In genomic region chr14:66649515-66649914, GRCh38 we compare ENCODE assay signal across 14 cellular contexts.
DNase-seq lines count a peak whose midpoint lies in the region; ATAC-seq and TF ChIP-seq lines count a peak whose summit lies in the region.
"Had no signal": no experiment of that assay in that cellular context is flagged by ENCODE, and none has a peak within 500 bp of the region (broad histone marks: within the 10 kb centered on the region; RNA-seq: fewer than 3 reads in every experiment).

No MANE protein-coding gene starts in this region.

- no peaks in the 10 kb centered on the region for H3F3A ChIP-seq in GM23338 (replicated peaks; ENCODE audit: low read depth)

- no peaks in the 10 kb centered on the region for H3K9me3 ChIP-seq in esophagus muscularis mucosa
- H3K9me3 ChIP-seq in spleen = no peaks in the 10 kb centered on the region
- no peaks in the 10 kb centered on the region for H3K9me3 ChIP-seq in MG63
- H3K9me3 ChIP-seq: suprapubic skin had no signal

- H3K27me3 ChIP-seq in GM23338 (ENCODE audit: insufficient read depth) (no peaks in the 10 kb centered on the region), esophagus muscularis mucosa (no peaks in the 10 kb centered on the region), spleen (replicated peaks in 1 of 7) (no peaks in the 10 kb centered on the region), MG63 (no peaks in the 10 kb centered on the region)
- H3K27me3 ChIP-seq: suprapubic skin had no signal

- H3K27ac ChIP-seq in GM23338 (ENCODE audit: low read depth) (no peak overlapping the region), esophagus muscularis mucosa (replicated peaks in 1 of 4) (no peak overlapping the region), spleen (no peak overlapping the region)
- H3K27ac ChIP-seq: suprapubic skin had no signal

- H3K4me1 ChIP-seq in GM23338 (ENCODE audit: insufficient read depth) = 0 out of 2 replicates have a peak, but pooled peaks cover 16% of the 10 kb centered on the region
- peaks cover 6 to 17% (median 9%) of the 10 kb centered on the region in 4 donors for H3K4me1 ChIP-seq in esophagus muscularis mucosa
- H3K4me1 ChIP-seq in spleen = peaks cover 0 to 27% (median 0%) of the 10 kb centered on the region in 6 donors
- H3K4me1 ChIP-seq: suprapubic skin had no signal

- peaks cover 18% of the 10 kb centered on the region for H3K79me2 ChIP-seq in GM23338 (replicated peaks; ENCODE audit: insufficient read depth)

- TF ChIP-seq CTCF in GM23338 (conservative IDR thresholded peaks at IDR 0.05; ENCODE audit: low read depth in 2 of 2) (no peak), esophagus muscularis mucosa (IDR thresholded peaks at IDR 0.05) (no peak), spleen (IDR thresholded peaks at IDR 0.05 in 8 of 11, conservative IDR thresholded peaks at IDR 0.05 in 3 of 11) (no peak)

- H3K36me3 ChIP-seq in GM23338 (ENCODE audit: insufficient read depth) (no peaks in the 10 kb centered on the region), esophagus muscularis mucosa (no peaks in the 10 kb centered on the region), spleen (no peaks in the 10 kb centered on the region), MG63 (no peaks in the 10 kb centered on the region)
- H3K36me3 ChIP-seq: suprapubic skin had no signal

- H4K20me1 ChIP-seq in GM23338 (replicated peaks; ENCODE audit: insufficient read depth) = no peaks in the 10 kb centered on the region

- no peak overlapping the region for H3K4me3 Mint-ChIP-seq in GM23338

- TF ChIP-seq POLR2A in esophagus muscularis mucosa (IDR thresholded peaks at IDR 0.05; ENCODE audit: low read depth) = no peak
- no peak for TF ChIP-seq POLR2A in spleen (IDR thresholded peaks at IDR 0.05)

- no peaks in the 10 kb centered on the region for H3K9me2 ChIP-seq in GM23338 (ENCODE audit: insufficient read depth)

- H3K4me3 ChIP-seq in GM23338 (no peak overlapping the region), esophagus muscularis mucosa (no peak overlapping the region), spleen (no peak overlapping the region), MG63 (no peak overlapping the region)
- H3K4me3 ChIP-seq: suprapubic skin had no signal

- H3K4me1 Mint-ChIP-seq in GM23338 = peaks cover 18% of the 10 kb centered on the region

- ATAC-seq in HG02798 (IDR thresholded peaks at IDR 0.05; ENCODE audit: poor library complexity, unreplicated experiment) = peak; percentile 81
- no peak for ATAC-seq in GM23338
- ATAC-seq: sciatic nerve had no signal

- H3K36me3 Mint-ChIP-seq in GM23338 (ENCODE audit: low read depth) = no peaks in the 10 kb centered on the region

- TF ChIP-seq EP300 in esophagus muscularis mucosa (IDR thresholded peaks at IDR 0.05) = no peak

- peak; percentile 8 for DNase-seq in stimulated activated CD4-positive, alpha-beta T cell treated with anti-CD3 and anti-CD28 coated beads, Interleukin-15, amount 100 ng/mL, for 24 hours
- no peak for DNase-seq in stimulated activated CD4-positive, alpha-beta T cell treated with anti-CD3 and anti-CD28 coated beads, Interleukin-4, amount 100 ng/mL, for 4 hours
- DNase-seq in NCI-H2171 treated with DMSO at 0.1 percent for 48 hours (lab: John Stamatoyannopoulos, UW) (peak; percentile 81), GM23338 (ENCODE audit: low spot score) (no peak), esophagus muscularis mucosa (ENCODE audit: extremely low spot score) (no peak), spleen (no peak), MG63 (no peak)
- DNase-seq: activated CD4-positive, alpha-beta T cell treated with anti-CD3 and anti-CD28 coated beads, Interleukin-2, amount 50 U/mL, for 4 hours; AML-193; cortex of kidney; NCI-H446 had no signal

- WGBS in esophagus muscularis mucosa = 91% methylated on average over 3 of the region's 3 CpGs
- WGBS in spleen, 5 donors = 66 to 78% (median 76%) methylated on average over 3 of the region's 3 CpGs

- H3K27me3 Mint-ChIP-seq in GM23338 (ENCODE audit: insufficient read depth, low read depth, poor library complexity) = peaks cover 4% of the 10 kb centered on the region

- H3K27ac Mint-ChIP-seq in GM23338 = no peak overlapping the region

- H3K9me3 Mint-ChIP-seq in GM23338 = no peaks in the 10 kb centered on the region; the same call in 2 of the 3 replicates

- no peak overlapping the region for H2AFZ ChIP-seq in GM23338

- H3K4me2 ChIP-seq in GM23338 = no peak overlapping the region

- intact Hi-C loops in esophagus muscularis mucosa (cut with DNase I) = no loop called here
- intact Hi-C loops in spleen (cut with DNase I; ENCODE audit: low total_unique reads) = no loop called here

TF ChIP-seq in GM23338, 12 proteins besides CTCF, POLR2A, EP300 and RAD21 (continues in another document):
- TF ChIP-seq POLR2AphosphoS5 (IDR thresholded peaks at IDR 0.05; ENCODE audit: low read depth) = no peak
- no peak for TF ChIP-seq CREB1 (CRISPR knock-in tag; IDR thresholded peaks at IDR 0.05; ENCODE audit: low read depth)
- no peak for TF ChIP-seq JUNB (IDR thresholded peaks at IDR 0.05; ENCODE audit: unreplicated experiment)
- no peak for TF ChIP-seq ZNF462 (CRISPR knock-in tag; IDR thresholded peaks at IDR 0.05)
- no peak for TF ChIP-seq ZNF114 (CRISPR knock-in tag; IDR thresholded peaks at IDR 0.05)
- TF ChIP-seq EZH2 (IDR thresholded peaks at IDR 0.05; ENCODE audit: low read depth, unreplicated experiment) = no peak

Comparison
In these comparisons a context has a peak if more than half of its experiments do, and no peak if none do; other contexts are left out.
1. DNase-seq: peak in stimulated activated CD4-positive, alpha-beta T cell treated with anti-CD3 and anti-CD28 coated beads, Interleukin-15, amount 100 ng/mL, for 24 hours (single experiment) and NCI-H2171 treated with DMSO at 0.1 percent for 48 hours (single experiment); none in stimulated activated CD4-positive, alpha-beta T cell treated with anti-CD3 and anti-CD28 coated beads, Interleukin-4, amount 100 ng/mL, for 4 hours (0 of 2), GM23338 (single experiment), esophagus muscularis mucosa (single experiment), spleen (single experiment) and MG63 (single experiment).